Comparison of ENCODE assay signal across 22 cellular contexts in genomic region chr9:1962588-1963134, GRCh38.
"Had no signal": no experiment of that assay in that cellular context is flagged by ENCODE, and none has a peak within 500 bp of the region (broad histone marks: within the 10 kb centered on the region; RNA-seq: fewer than 3 reads in every experiment).

No MANE protein-coding gene starts in this region.

- FAIRE-seq: HTR-8/SVneo had no signal

- DNase-seq: Kasumi-1, MM.1S, NCI-H1092 treated with DMSO at 0.1 percent for 48 hours, NCI-H1436, NCI-H187, NCI-H2029, NCI-H2081 treated with DMSO at 0.1 percent for 48 hours, NCI-H2171, NCI-H226, NCI-H446, NCI-H510A, NCI-H524 treated with DMSO at 0.1 percent for 48 hours, NCI-H69, NCI-H774, PC-3, SHP77 had no signal

- H3K27ac ChIP-seq: HL-60, KMS-11, RWPE1 had no signal

- H3K9ac ChIP-seq: KMS-11 had no signal

- ATAC-seq: Panc1, PC-3, SK-N-SH treated with all-trans-retinoic acid at 6 μM for 48 hours had no signal
